8 cellular contexts compared by ENCODE assay signal in genomic region chr2:10835052-10835970, GRCh38. TPM values are rescaled to one million over a fixed set of nuclear protein-coding genes. Genes with fewer than 3 reads are reported as not detected.
DNase-seq lines count a peak whose midpoint lies in the region; ATAC-seq and TF ChIP-seq lines count a peak whose summit lies in the region.

No MANE protein-coding gene starts in this region.

- no peaks in the 10 kb centered on the region for H3K9me3 ChIP-seq in Karpas-422 (ENCODE audit: low read length)
- no peaks in the 10 kb centered on the region for H3K9me3 ChIP-seq in SU-DHL-6 (ENCODE audit: insufficient read depth, low read length)
- no peaks in the 10 kb centered on the region for H3K9me3 ChIP-seq in iPS DF 6.9 (ENCODE audit: control insufficient read depth, insufficient read depth, low read length)

- H3K4me2 ChIP-seq in Karpas-422 (ENCODE audit: low read depth, low read length, poor library complexity, severe bottlenecking), result peak overlapping the region; percentile 22
- H3K4me2 ChIP-seq in SU-DHL-6 (ENCODE audit: low read depth, low read length, poor library complexity, severe bottlenecking), result no peak overlapping the region

- no peaks in the 10 kb centered on the region for H3K36me3 Mint-ChIP-seq in activated naive CD8-positive, alpha-beta T cell treated with anti-CD3 and anti-CD28 coated beads, Interleukin-2, amount 50 U/mL, for 24 hours (ENCODE audit: low read depth)

- no CpG with 5 or more reads among the region's 48 CpGs for WGBS in iPS DF 6.9 (ENCODE audit: insufficient coverage, insufficient read length)

- peaks cover 5% of the 10 kb centered on the region; the same call in 1 of the 2 replicates for H3K4me1 ChIP-seq in Karpas-422 (ENCODE audit: low read length)
- H3K4me1 ChIP-seq in iPS DF 6.9 (ENCODE audit: control insufficient read depth, insufficient read depth, low read length), result peaks cover 2% of the 10 kb centered on the region; the same call in 1 of the 2 replicates

- peaks cover 2% of the 10 kb centered on the region for H3K4me1 Mint-ChIP-seq in activated naive CD8-positive, alpha-beta T cell treated with anti-CD3 and anti-CD28 coated beads, Interleukin-2, amount 50 U/mL, for 24 hours

- peak; percentile 93 for DNase-seq in COLO668 (lab: John Stamatoyannopoulos, UW; ENCODE audit: unreplicated experiment)
- peak; percentile 90 for DNase-seq in Karpas-422
- DNase-seq in activated naive CD8-positive, alpha-beta T cell treated with anti-CD3 and anti-CD28 coated beads, Interleukin-2, amount 50 U/mL, for 24 hours, result peak; percentile 88
- DNase-seq in iPS DF 6.9 (ENCODE audit: low read depth, low spot score), result peak; percentile 84
- DNase-seq in stimulated activated CD4-positive, alpha-beta T cell treated with anti-CD3 and anti-CD28 coated beads, Interleukin-1b, Interleukin-23, amount 100 ng/mL, for 1 hour (ENCODE audit: low read depth in 2 of 2), result peak; percentile 54 to 82

- H3K27ac ChIP-seq in Karpas-422 (ENCODE audit: low read length) (no peak overlapping the region), SU-DHL-6 (ENCODE audit: low read depth, low read length) (no peak overlapping the region), iPS DF 6.9 (ENCODE audit: low read length) (no peak overlapping the region)

- TF ChIP-seq CTCF in SU-DHL-6 (IDR thresholded peaks at IDR 0.05; ENCODE audit: insufficient read depth, low read length, poor library complexity, severe bottlenecking), result peak; percentile 92

- ATAC-seq in GM21381 (IDR thresholded peaks at IDR 0.05; ENCODE audit: unreplicated experiment) (peak; percentile 78), HG03378 (IDR thresholded peaks at IDR 0.05; ENCODE audit: unreplicated experiment) (no peak)
- ATAC-seq in activated naive CD8-positive, alpha-beta T cell treated with anti-CD3 and anti-CD28 coated beads, Interleukin-2, amount 50 U/mL, for 24 hours, result peak; percentile 82

- H3K36me3 ChIP-seq in Karpas-422 (ENCODE audit: insufficient read depth, low read length), result no peaks in the 10 kb centered on the region
- no peaks in the 10 kb centered on the region for H3K36me3 ChIP-seq in SU-DHL-6 (ENCODE audit: low read length)
- H3K36me3 ChIP-seq in iPS DF 6.9 (ENCODE audit: control insufficient read depth, insufficient read depth, low read length), result no peaks in the 10 kb centered on the region

- H3K79me2 ChIP-seq in Karpas-422 (ENCODE audit: low read length), result no peaks in the 10 kb centered on the region
- no peaks in the 10 kb centered on the region for H3K79me2 ChIP-seq in SU-DHL-6 (ENCODE audit: insufficient read depth, low read length)

- peaks cover 21% of the 10 kb centered on the region for H3K27me3 Mint-ChIP-seq in activated naive CD8-positive, alpha-beta T cell treated with anti-CD3 and anti-CD28 coated beads, Interleukin-2, amount 50 U/mL, for 24 hours

- no peaks in the 10 kb centered on the region for H3K27me3 ChIP-seq in Karpas-422 (ENCODE audit: low read length)
- no peaks in the 10 kb centered on the region for H3K27me3 ChIP-seq in SU-DHL-6 (ENCODE audit: low read length)
- no peaks in the 10 kb centered on the region for H3K27me3 ChIP-seq in iPS DF 6.9 (ENCODE audit: control insufficient read depth, insufficient read depth, low read length)

- H3K27ac Mint-ChIP-seq in activated naive CD8-positive, alpha-beta T cell treated with anti-CD3 and anti-CD28 coated beads, Interleukin-2, amount 50 U/mL, for 24 hours, result no peak overlapping the region

- no peaks in the 10 kb centered on the region for H3F3A ChIP-seq in SU-DHL-6 (ENCODE audit: insufficient read depth)

- no peak overlapping the region for H2AFZ ChIP-seq in Karpas-422 (ENCODE audit: low read length)
- H2AFZ ChIP-seq in SU-DHL-6 (ENCODE audit: low read depth, low read length, severe bottlenecking), result no peak overlapping the region

- peaks cover 4% of the 10 kb centered on the region for H3K9me3 Mint-ChIP-seq in activated naive CD8-positive, alpha-beta T cell treated with anti-CD3 and anti-CD28 coated beads, Interleukin-2, amount 50 U/mL, for 24 hours

- no peak overlapping the region for H3K4me3 Mint-ChIP-seq in activated naive CD8-positive, alpha-beta T cell treated with anti-CD3 and anti-CD28 coated beads, Interleukin-2, amount 50 U/mL, for 24 hours

- H3K9ac ChIP-seq in Karpas-422 (ENCODE audit: low read length) (no peak overlapping the region), SU-DHL-6 (ENCODE audit: low read length) (no peak overlapping the region)

- H3K9me2 ChIP-seq in Karpas-422 (replicated peaks; ENCODE audit: insufficient read depth, low read length), result no peaks in the 10 kb centered on the region
- H3K9me2 ChIP-seq in SU-DHL-6 (replicated peaks; ENCODE audit: insufficient read depth, low read length), result no peaks in the 10 kb centered on the region

- H3K4me3 ChIP-seq in Karpas-422 (ENCODE audit: low read length) (no peak overlapping the region), SU-DHL-6 (ENCODE audit: insufficient read depth, low read length, poor library complexity, severe bottlenecking) (no peak overlapping the region), iPS DF 6.9 (ENCODE audit: low read length) (0 out of 2 replicates have a peak overlapping the region, but pooled peaks have one; percentile 7)

- no peaks in the 10 kb centered on the region for H4K20me1 ChIP-seq in Karpas-422 (ENCODE audit: insufficient read depth, low read depth, low read length)
- no peaks in the 10 kb centered on the region for H4K20me1 ChIP-seq in SU-DHL-6 (ENCODE audit: low read depth, low read length)

RNA-seq across cellular contexts. Expression of gene PDIA6, which starts 22.7 kb away (rescaled TPM):
- 92.4 and 106 TPM in 2 replicates for total RNA-seq in Karpas-422 (2014; rRNA removed; shearing (Covaris generic); ENCODE audit: low replicate concordance)
